ENCODE assay signal across 1 cellular context in genomic region chr7:99997545-99998137, GRCh38.
TF ChIP-seq lines count a peak whose summit lies in the region.

No MANE protein-coding gene starts in this region.

TF ChIP-seq in endothelial cell of umbilical vein, 7 proteins besides CTCF, POLR2A, EP300 and RAD21:
- no peak for TF ChIP-seq JUN (IDR thresholded peaks at IDR 0.05; ENCODE audit: borderline replicate concordance, insufficient read depth, insufficient read length, low read depth)
- no peak for TF ChIP-seq MYC (IDR thresholded peaks at IDR 0.05; ENCODE audit: low read depth, low read length)
- TF ChIP-seq GATA2 (IDR thresholded peaks at IDR 0.05; ENCODE audit: insufficient read depth, insufficient read length, low read depth, low read length): no peak
- peak; percentile 71 for TF ChIP-seq POLR2AphosphoS5 (IDR thresholded peaks at IDR 0.05; ENCODE audit: insufficient read depth, low read depth, low read length)
- TF ChIP-seq, protein P1, sequence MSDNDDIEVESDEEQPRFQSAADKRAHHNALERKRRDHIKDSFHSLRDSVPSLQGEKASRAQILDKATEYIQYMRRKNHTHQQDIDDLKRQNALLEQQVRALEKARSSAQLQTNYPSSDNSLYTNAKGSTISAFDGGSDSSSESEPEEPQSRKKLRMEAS (IDR thresholded peaks at IDR 0.05; ENCODE audit: insufficient read depth, insufficient read length): no peak
TF ChIP-seq in endothelial cell of umbilical vein: peak in this region for 1.
